Comparison of ENCODE assay signal across 29 cellular contexts in the genomic region with DNA sequence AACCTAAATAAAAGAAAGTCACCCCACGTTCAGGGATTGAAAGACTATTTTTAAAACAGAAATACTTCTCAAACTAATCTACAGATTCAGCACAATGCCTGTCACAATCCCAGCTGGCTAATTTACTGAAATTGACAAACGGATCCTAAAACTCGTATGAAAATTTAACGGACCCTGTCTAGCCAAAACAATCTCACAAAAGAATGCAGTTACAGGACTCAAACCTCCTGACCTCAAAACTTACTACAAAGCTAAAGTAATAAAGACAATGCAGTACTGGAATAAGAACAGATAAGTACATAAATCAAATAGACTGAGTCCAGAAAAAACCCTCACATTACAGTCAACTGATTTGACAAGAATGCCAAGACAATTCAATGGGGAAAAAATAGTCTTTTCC.
"Had no signal": no experiment of that assay in that cellular context is flagged by ENCODE, and none has a peak within 500 bp of the region (broad histone marks: within the 10 kb centered on the region; RNA-seq: fewer than 3 reads in every experiment).

No MANE protein-coding gene starts in this region.

- ATAC-seq: activated CD4-positive, alpha-beta T cell treated with anti-CD3 and anti-CD28 coated beads for 36 hours; activated T-helper 17 cell treated with anti-CD3 and anti-CD28 coated beads, Interleukin-2, amount 50 U/mL, for 72 hours; Panc1; Right ventricle myocardium inferior had no signal

- H3K4me3 Mint-ChIP-seq: activated CD4-positive, alpha-beta memory T cell treated with anti-CD3 and anti-CD28 coated beads, Interleukin-2, amount 10 ng/mL, durations not matched to agents 7 days and 5 days; activated CD4-positive, alpha-beta T cell treated with anti-CD3 and anti-CD28 coated beads for 36 hours; activated naive CD4-positive, alpha-beta T cell treated with anti-CD3 and anti-CD28 coated beads for 36 hours; activated naive CD8-positive, alpha-beta T cell; activated T-helper 17 cell treated with anti-CD3 and anti-CD28 coated beads, Interleukin-2, amount 50 U/mL, for 72 hours had no signal

- H3K9me3 ChIP-seq: breast epithelium had no signal

- H3K4me3 ChIP-seq: breast epithelium, SK-N-MC had no signal

- H3K27me3 Mint-ChIP-seq: activated CD4-positive, alpha-beta memory T cell treated with anti-CD3 and anti-CD28 coated beads, Interleukin-2, amount 10 ng/mL, durations not matched to agents 7 days and 5 days; activated CD4-positive, alpha-beta T cell treated with anti-CD3 and anti-CD28 coated beads for 36 hours; activated naive CD8-positive, alpha-beta T cell; activated T-helper 17 cell treated with anti-CD3 and anti-CD28 coated beads, Interleukin-2, amount 50 U/mL, for 72 hours had no signal

- H3K4me1 ChIP-seq: breast epithelium had no signal

- H3K27ac ChIP-seq: breast epithelium, SK-N-MC, VCaP had no signal

- H3K27me3 ChIP-seq: breast epithelium had no signal

- H3K9me3 Mint-ChIP-seq: activated CD4-positive, alpha-beta memory T cell treated with anti-CD3 and anti-CD28 coated beads, Interleukin-2, amount 10 ng/mL, durations not matched to agents 7 days and 5 days; activated naive CD4-positive, alpha-beta T cell treated with anti-CD3 and anti-CD28 coated beads for 36 hours; activated T-helper 17 cell treated with anti-CD3 and anti-CD28 coated beads, Interleukin-2, amount 50 U/mL, for 72 hours had no signal

- H3K27ac Mint-ChIP-seq: activated CD4-positive, alpha-beta memory T cell treated with anti-CD3 and anti-CD28 coated beads, Interleukin-2, amount 10 ng/mL, durations not matched to agents 7 days and 5 days; activated CD4-positive, alpha-beta T cell treated with anti-CD3 and anti-CD28 coated beads for 36 hours; activated naive CD4-positive, alpha-beta T cell treated with anti-CD3 and anti-CD28 coated beads for 36 hours; activated naive CD8-positive, alpha-beta T cell; activated T-helper 17 cell treated with anti-CD3 and anti-CD28 coated beads, Interleukin-2, amount 50 U/mL, for 72 hours had no signal

- DNase-seq: activated CD4-positive, alpha-beta memory T cell treated with anti-CD3 and anti-CD28 coated beads, Interleukin-2, amount 10 ng/mL, durations not matched to agents 7 days and 5 days; activated CD4-positive, alpha-beta T cell treated with anti-CD3 and anti-CD28 coated beads for 36 hours; activated CD4-positive, alpha-beta T cell treated with anti-CD3 and anti-CD28 coated beads, Interleukin-2, amount 50 U/mL, for 1 hour; activated gamma-delta T cell; activated naive CD4-positive, alpha-beta T cell treated with anti-CD3 and anti-CD28 coated beads for 36 hours; activated T-cell treated with anti-CD3 and anti-CD28 coated beads for 4 hours; activated T-cell treated with anti-CD3 and anti-CD28 coated beads, Interleukin-2, amount 50 U/mL, for 48 hours; anterior cingulate cortex; caudate nucleus; MV-4-11; NCI-H1092 treated with DMSO at 0.1 percent for 48 hours; NCI-H1417 treated with DMSO at 0.1 percent for 48 hours; NCI-H1694 treated with DMSO at 0.1 percent for 48 hours; NCI-H2029 treated with DMSO at 0.1 percent for 48 hours; NCI-H345; NCI-H510A; NCI-H526 treated with DMSO at 0.1 percent for 48 hours; NCI-H82; NK-92 treated with Interleukin-12 subunit alpha and Interleukin-12 subunit beta, amount 100 ng/mL, for 24 hours; OCI-M1; RPMI8226; T-helper 1 cell had no signal
